In the genomic region with DNA sequence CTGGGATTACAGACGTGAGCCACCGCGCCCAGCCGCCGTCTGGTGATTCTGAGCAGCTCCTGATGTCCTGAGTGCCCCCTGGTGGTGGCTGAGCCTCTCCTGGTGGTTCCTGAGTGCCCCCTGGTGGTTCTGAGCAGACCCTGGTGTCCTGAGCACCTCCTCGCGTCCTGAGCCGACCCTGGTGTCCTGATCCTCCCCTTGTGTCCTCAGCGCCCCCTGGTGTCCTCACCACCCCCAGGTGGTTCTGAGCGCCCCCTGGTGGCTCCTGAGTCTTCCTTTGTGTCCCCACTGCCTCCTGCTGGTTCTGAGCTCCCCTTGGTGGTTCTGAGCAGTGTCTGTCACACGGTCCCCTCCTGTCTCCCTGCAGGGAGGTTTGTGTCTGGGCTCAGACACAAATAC, we compare ENCODE assay signal across 9 cellular contexts.
DNase-seq lines count a peak whose midpoint lies in the region; ATAC-seq lines count a peak whose summit lies in the region.
"Had no signal": no experiment of that assay in that cellular context is flagged by ENCODE, and none has a peak within 500 bp of the region (broad histone marks: within the 10 kb centered on the region; RNA-seq: fewer than 3 reads in every experiment).

No MANE protein-coding gene starts in this region.

- H3K4me3 Mint-ChIP-seq in central memory CD8-positive, alpha-beta T cell = no peak overlapping the region

- no peak overlapping the region for H3K4me3 ChIP-seq in MG63
- H3K4me3 ChIP-seq: SK-N-MC had no signal

- no peak overlapping the region for H3K27ac Mint-ChIP-seq in central memory CD8-positive, alpha-beta T cell (ENCODE audit: low read depth)

- H3K9me3 Mint-ChIP-seq in central memory CD8-positive, alpha-beta T cell = no peaks in the 10 kb centered on the region

- H3K27me3 Mint-ChIP-seq in central memory CD8-positive, alpha-beta T cell = peaks cover 37% of the 10 kb centered on the region

- no peaks in the 10 kb centered on the region for H3K36me3 ChIP-seq in MG63

- H3K36me3 Mint-ChIP-seq in central memory CD8-positive, alpha-beta T cell (ENCODE audit: insufficient read depth) = peaks cover 4% of the 10 kb centered on the region

- H3K27me3 ChIP-seq in MG63 = no peaks in the 10 kb centered on the region

- DNase-seq in T follicular helper cell (ENCODE audit: low read depth) (peak; percentile 29), GOT3 (lab: John Stamatoyannopoulos, UW) (no peak), MG63 (no peak), NCI-H1105 treated with DMSO at 0.1 percent for 48 hours (lab: John Stamatoyannopoulos, UW) (no peak)
- DNase-seq in central memory CD8-positive, alpha-beta T cell (ENCODE audit: low spot score in 2 of 2) = peak; percentile 36 to 39
- DNase-seq in stimulated activated CD8-positive, alpha-beta memory T cell treated with anti-CD3 and anti-CD28 coated beads, Interleukin-12 subunit alpha, Interleukin-12 subunit beta, amount 100 ng/mL, for 1 hour (ENCODE audit: low read depth) = peak; percentile 12

- ATAC-seq in GM18499 (IDR thresholded peaks at IDR 0.05; ENCODE audit: insufficient read depth, unreplicated experiment) (peak; percentile 51), HG02852 (IDR thresholded peaks at IDR 0.05; ENCODE audit: unreplicated experiment) (peak; percentile 60)
- no peak for ATAC-seq in central memory CD8-positive, alpha-beta T cell (replicated peaks; ENCODE audit: extremely low read depth, poor library complexity, severe bottlenecking)

- no peaks in the 10 kb centered on the region for H3K9me3 ChIP-seq in MG63

- no peaks in the 10 kb centered on the region for H3K4me1 Mint-ChIP-seq in central memory CD8-positive, alpha-beta T cell

Comparison
In these comparisons a context has a peak if more than half of its experiments do, and no peak if none do; other contexts are left out.
1. DNase-seq: peak in T follicular helper cell (single experiment), central memory CD8-positive, alpha-beta T cell (2 of 2) and stimulated activated CD8-positive, alpha-beta memory T cell treated with anti-CD3 and anti-CD28 coated beads, Interleukin-12 subunit alpha, Interleukin-12 subunit beta, amount 100 ng/mL, for 1 hour (single experiment); none in GOT3 (single experiment), MG63 (single experiment) and NCI-H1105 treated with DMSO at 0.1 percent for 48 hours (single experiment).